Comparison of ENCODE assay signal across 18 cellular contexts in the genomic region with DNA sequence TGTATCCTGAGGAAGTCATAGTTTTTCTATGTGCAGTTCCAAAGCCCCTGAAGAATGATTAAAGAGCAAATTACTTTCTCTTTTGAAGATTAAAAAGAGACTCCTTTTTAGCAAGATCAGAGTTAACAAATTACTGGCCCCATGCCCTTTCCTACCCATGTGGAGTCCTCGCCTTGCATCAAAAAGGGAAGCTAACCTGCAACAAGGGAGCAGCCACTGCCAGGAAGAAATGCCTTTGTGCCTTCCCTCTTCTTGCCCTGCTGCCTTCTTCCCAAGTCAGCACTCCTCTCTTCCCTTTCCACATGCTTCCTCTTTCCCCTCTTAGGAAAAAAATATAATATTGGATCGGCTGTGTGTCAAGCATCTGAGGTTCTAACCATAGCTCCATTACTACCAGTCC.
"Had no signal": no experiment of that assay in that cellular context is flagged by ENCODE, and none has a peak within 500 bp of the region (broad histone marks: within the 10 kb centered on the region; RNA-seq: fewer than 3 reads in every experiment).

No MANE protein-coding gene starts in this region.

- H3K4me3 ChIP-seq: coronary artery, heart left ventricle, lung, spleen, thoracic aorta, upper lobe of left lung had no signal

- H3K27ac ChIP-seq: coronary artery, epithelial cell of prostate, thoracic aorta had no signal

- DNase-seq: activated T-cell treated with anti-CD3 and anti-CD28 coated beads, Interleukin-2, amount 50 U/mL, for 1 hour; amniotic stem cell; cerebellar nuclear complex; heart left ventricle; islet precursor cell; left cardiac atrium; naive thymus-derived CD8-positive, alpha-beta T cell; spleen; stimulated activated CD4-positive, alpha-beta T cell treated with anti-CD3 and anti-CD28 coated beads, Interleukin-4, amount 100 ng/mL, for 24 hours; stimulated activated naive CD4-positive, alpha-beta T cell treated with Interleukin-2 at 50 U/mL for 16 hours; T-helper 9 cell had no signal

- H3K27me3 ChIP-seq: heart left ventricle, spleen, upper lobe of left lung had no signal

- H3K36me3 ChIP-seq: heart left ventricle, spleen, thoracic aorta, upper lobe of left lung had no signal

- ATAC-seq: activated T-helper 17 cell treated with anti-CD3 and anti-CD28 coated beads, Interleukin-2, amount 50 U/mL, for 72 hours; naive thymus-derived CD8-positive, alpha-beta T cell; WTC11 had no signal

- H3K9me3 ChIP-seq: thoracic aorta, upper lobe of left lung had no signal
